In genomic region chr6:150723857-150724256, GRCh38 we compare ENCODE assay signal across 15 cellular contexts.
DNase-seq lines count a peak whose midpoint lies in the region; ATAC-seq and TF ChIP-seq lines count a peak whose summit lies in the region.
"Had no signal": no experiment of that assay in that cellular context is flagged by ENCODE, and none has a peak within 500 bp of the region (broad histone marks: within the 10 kb centered on the region; RNA-seq: fewer than 3 reads in every experiment).

No MANE protein-coding gene starts in this region.

- peak overlapping the region; percentile 24 to 89 (median 32) for H3K27ac Mint-ChIP-seq in nephron
- H3K27ac Mint-ChIP-seq: CD8-positive, alpha-beta memory T cell; stimulated activated naive CD8-positive, alpha-beta T cell treated with anti-CD3 and anti-CD28 coated beads, Interleukin-15, amount 100 ng/mL, for 72 hours had no signal

- H3K79me2 ChIP-seq in Loucy (ENCODE audit: insufficient read depth, low read length): peaks cover 65% of the 10 kb centered on the region

- no peak for ATAC-seq in HG03354 (IDR thresholded peaks at IDR 0.05; ENCODE audit: poor library complexity, severe bottlenecking, unreplicated experiment)
- ATAC-seq: activated T-cell treated with anti-CD3 and anti-CD28 coated beads, Interleukin-2, amount 50 U/mL, for 4 hours; gastrocnemius medialis; stimulated activated naive CD8-positive, alpha-beta T cell treated with anti-CD3 and anti-CD28 coated beads, Interleukin-15, amount 100 ng/mL, for 72 hours had no signal

- H3K4me3 Mint-ChIP-seq in nephron: no peak overlapping the region
- H3K4me3 Mint-ChIP-seq: activated T-cell treated with anti-CD3 and anti-CD28 coated beads, Interleukin-2, amount 50 U/mL, for 4 hours; CD8-positive, alpha-beta memory T cell; stimulated activated naive CD8-positive, alpha-beta T cell treated with anti-CD3 and anti-CD28 coated beads, Interleukin-15, amount 100 ng/mL, for 72 hours had no signal

- H3K4me1 ChIP-seq in Loucy (ENCODE audit: insufficient read depth, low read length, poor library complexity, severe bottlenecking): peaks cover 43% of the 10 kb centered on the region
- H3K4me1 ChIP-seq: gastrocnemius medialis had no signal

- no peaks in the 10 kb centered on the region for H3K27me3 ChIP-seq in Loucy (ENCODE audit: insufficient read depth, low read length, poor library complexity, severe bottlenecking)
- H3K27me3 ChIP-seq: gastrocnemius medialis had no signal

- H3K9me3 ChIP-seq in Loucy (ENCODE audit: insufficient read depth, low read depth, low read length): no peaks in the 10 kb centered on the region
- H3K9me3 ChIP-seq: gastrocnemius medialis had no signal

- H3K4me3 ChIP-seq in Loucy (ENCODE audit: low read length, poor library complexity, severe bottlenecking): no peak overlapping the region
- H3K4me3 ChIP-seq: gastrocnemius medialis had no signal

- peaks cover 7% of the 10 kb centered on the region; the same call in 1 of the 2 replicates for H3F3A ChIP-seq in Loucy (ENCODE audit: low read depth)

- TF ChIP-seq CTCF in Loucy (conservative IDR thresholded peaks at IDR 0.05; ENCODE audit: low read length) (no peak), nephron (IDR thresholded peaks at IDR 0.05; ENCODE audit: unreplicated experiment in 3 of 3) (no peak)

- no peaks in the 10 kb centered on the region for H3K9me2 ChIP-seq in Loucy (replicated peaks; ENCODE audit: low read depth, low read length)

- DNase-seq in Caki2 (ENCODE audit: low read depth) (peak; percentile 6), astrocyte of the hippocampus (ENCODE audit: low read depth, low spot score) (peak; percentile 73), NOMO-1 (lab: John Stamatoyannopoulos, UW; ENCODE audit: unreplicated experiment in 2 of 2) (no peak), C1 segment of cervical spinal cord (lab: John Stamatoyannopoulos, UW) (no peak), HuH-7.5 (ENCODE audit: low spot score) (no peak)
- DNase-seq: activated T-cell treated with anti-CD3 and anti-CD28 coated beads, Interleukin-2, amount 50 U/mL, for 4 hours; aorta; CD8-positive, alpha-beta memory T cell; gastrocnemius medialis; NCI-H1417 treated with DMSO at 0.1 percent for 48 hours; stimulated activated CD4-positive, alpha-beta T cell treated with anti-CD3 and anti-CD28 coated beads, Interleukin-4, amount 100 ng/mL, for 4 hours; stimulated activated naive CD8-positive, alpha-beta T cell treated with anti-CD3 and anti-CD28 coated beads, Interleukin-15, amount 100 ng/mL, for 72 hours had no signal

- no peaks in the 10 kb centered on the region for H3K9me3 Mint-ChIP-seq in nephron
- H3K9me3 Mint-ChIP-seq: activated T-cell treated with anti-CD3 and anti-CD28 coated beads, Interleukin-2, amount 50 U/mL, for 4 hours; CD8-positive, alpha-beta memory T cell; stimulated activated naive CD8-positive, alpha-beta T cell treated with anti-CD3 and anti-CD28 coated beads, Interleukin-15, amount 100 ng/mL, for 72 hours had no signal

- H2AFZ ChIP-seq in Loucy (ENCODE audit: low read length): no peak overlapping the region

- no peaks in the 10 kb centered on the region for H3K36me3 ChIP-seq in Loucy (ENCODE audit: insufficient read depth, low read length)
- H3K36me3 ChIP-seq: gastrocnemius medialis had no signal

- H3K36me3 Mint-ChIP-seq in nephron (ENCODE audit: low read depth): no peaks in the 10 kb centered on the region
- H3K36me3 Mint-ChIP-seq: CD8-positive, alpha-beta memory T cell had no signal

- no peaks in the 10 kb centered on the region for H3K27me3 Mint-ChIP-seq in nephron (ENCODE audit: low read depth)
- H3K27me3 Mint-ChIP-seq: CD8-positive, alpha-beta memory T cell had no signal

- H3K4me2 ChIP-seq in Loucy (ENCODE audit: low read depth, low read length, poor library complexity, severe bottlenecking): peak overlapping the region; percentile 8

- peaks cover 35% of the 10 kb centered on the region for H4K20me1 ChIP-seq in Loucy (ENCODE audit: insufficient read depth, low read length, poor library complexity, severe bottlenecking)

- in situ Hi-C loops in Caki2 (cut with HindIII; ENCODE audit: low pct_unique_long_range_greater_than_20kb, low sequenced_read_pairs): no loop called here

- H3K4me1 Mint-ChIP-seq in nephron: peaks cover 55% of the 10 kb centered on the region

- no peak overlapping the region for H3K9ac ChIP-seq in Loucy (ENCODE audit: low read depth, low read length, poor library complexity, severe bottlenecking)

Comparison
In these comparisons a context has a peak if more than half of its experiments do, and no peak if none do; other contexts are left out.
1. DNase-seq: peak in Caki2 (single experiment) and astrocyte of the hippocampus (single experiment); none in NOMO-1 (0 of 2), C1 segment of cervical spinal cord (0 of 14) and HuH-7.5 (single experiment).